23 cellular contexts compared by ENCODE assay signal in the genomic region with DNA sequence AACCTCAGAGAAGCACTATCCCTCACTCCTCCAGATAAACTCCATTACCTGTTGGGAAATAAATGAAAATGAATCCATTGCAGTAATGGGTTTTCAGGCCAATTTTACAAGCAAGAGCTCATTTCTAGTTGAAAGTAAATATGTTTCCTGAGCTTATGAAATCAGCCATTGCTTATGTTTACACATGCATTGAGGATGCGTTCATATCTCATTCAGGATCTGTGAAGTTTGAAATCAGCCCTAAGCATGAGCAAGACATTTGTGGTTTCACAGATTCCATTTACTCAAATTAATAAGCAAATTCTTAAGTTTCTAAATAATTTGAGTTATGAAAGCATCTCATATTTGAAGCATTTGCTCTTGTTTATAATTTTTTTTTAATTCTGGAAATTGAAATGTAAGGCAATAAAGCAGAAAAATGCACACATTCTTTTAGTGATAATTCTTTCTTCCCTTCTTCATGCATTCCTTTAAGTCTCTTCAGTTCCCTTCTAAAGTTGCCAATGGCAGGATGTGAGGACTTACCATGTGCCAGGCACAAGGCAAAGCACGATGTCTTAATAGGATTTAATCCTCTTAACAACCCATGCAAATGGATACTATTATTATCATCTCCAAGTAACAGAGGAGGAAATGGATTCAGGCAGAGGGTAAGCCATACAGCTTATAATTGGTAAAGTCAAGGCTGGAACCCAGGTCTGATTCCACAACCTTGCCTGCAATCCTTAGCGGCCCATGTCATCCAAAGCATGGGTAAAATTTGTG. TPM values are rescaled to one million over a fixed set of nuclear protein-coding genes. Genes with fewer than 3 reads are reported as not detected.
DNase-seq lines count a peak whose midpoint lies in the region; ATAC-seq, FAIRE-seq and TF ChIP-seq lines count a peak whose summit lies in the region.
"Had no signal": no experiment of that assay in that cellular context is flagged by ENCODE, and none has a peak within 500 bp of the region (broad histone marks: within the 10 kb centered on the region; RNA-seq: fewer than 3 reads in every experiment).

No MANE protein-coding gene starts in this region.

- peak; percentile 66 for DNase-seq in A673 (ENCODE audit: low spot score)
- DNase-seq in K562 (ENCODE audit: extremely low read depth in 1 of 4, low spot score in 3 of 4), result no peak
- peak; percentile 5 for DNase-seq in foreskin melanocyte
- DNase-seq in trophoblast cell, result peak; percentile 52 to 87
- no peak for DNase-seq in left ventricle myocardium inferior
- no peak for DNase-seq in MG63
- DNase-seq: ACHN; BE2C; C1 segment of cervical spinal cord; CD4-positive, CD25-positive, alpha-beta regulatory T cell; CD8-positive, alpha-beta memory T cell; COR-L47; DND-41; EL; HCEC 1CT; IMR-90; KBM-7 had no signal

- no peaks in the 10 kb centered on the region for H4K20me1 ChIP-seq in K562 (replicated peaks; ENCODE audit: control insufficient read depth, insufficient read depth, low read length)

- H3K9ac ChIP-seq in K562 (ENCODE audit: insufficient read depth in 1 of 2, low read depth in 2 of 2, low read length in 2 of 2) (no peak overlapping the region), trophoblast cell (ENCODE audit: low read length) (no peak overlapping the region)

- peak; percentile 19 for FAIRE-seq in K562 (lab: Jason Lieb, UNC)
- FAIRE-seq: D721Med, GM12878 had no signal

- no peaks in the 10 kb centered on the region for H3K9me1 ChIP-seq in K562 (ENCODE audit: control insufficient read depth, insufficient read depth, low read length)

- no peak overlapping the region for H2AK5ac ChIP-seq in trophoblast cell (ENCODE audit: low read length)

- H4K91ac ChIP-seq in trophoblast cell (ENCODE audit: low read depth, low read length), result no peak overlapping the region

- intact Hi-C loops in A673 (cut with micrococcal nuclease; ENCODE audit: unreplicated experiment) (no loop called here), K562 (cut with micrococcal nuclease) (no loop called here), left ventricle myocardium inferior (cut with micrococcal nuclease) (no loop called here)

- no peak for TF ChIP-seq POLR2A in K562 (conservative IDR thresholded peaks at IDR 0.05)

- H3K79me1 ChIP-seq in trophoblast cell (ENCODE audit: low read length), result no peaks in the 10 kb centered on the region

- no peak overlapping the region for H2BK5ac ChIP-seq in trophoblast cell (ENCODE audit: low read depth, low read length, poor library complexity)

- H3K14ac ChIP-seq in trophoblast cell (ENCODE audit: low read length), result no peak overlapping the region

- H3K79me2 ChIP-seq in K562 (ENCODE audit: control insufficient read depth, insufficient read depth, low read length) (no peaks in the 10 kb centered on the region), trophoblast cell (ENCODE audit: control insufficient read depth, insufficient read depth, low read length, poor library complexity) (no peaks in the 10 kb centered on the region)

- 0% methylated on average over 3 of the region's 3 CpGs for WGBS in K562 (ENCODE audit: insufficient coverage, low coverage, missing lambda C conversion rate)
- WGBS in trophoblast cell (ENCODE audit: extremely low coverage, insufficient coverage, insufficient read length), result no CpG with 5 or more reads among the region's 3 CpGs

- no peak overlapping the region for H3K4ac ChIP-seq in trophoblast cell (ENCODE audit: low read depth, low read length)

- CTCF ChIA-PET in A673 (lab: Charles Lee), result no interaction called here
- CTCF ChIA-PET in K562 (lab: Yijun Ruan, JAX; ENCODE audit: low intra/inter-chr PET ratio), result no interaction called here

- H3K36me3 ChIP-seq in A673 (ENCODE audit: insufficient read depth, low read length, poor library complexity, severe bottlenecking) (no peaks in the 10 kb centered on the region), K562 (ENCODE audit: control insufficient read depth, insufficient read depth, low read length) (no peaks in the 10 kb centered on the region), trophoblast cell (ENCODE audit: control insufficient read depth in 1 of 2, insufficient read depth in 2 of 2, low read length in 2 of 2) (no peaks in the 10 kb centered on the region), left ventricle myocardium inferior (no peaks in the 10 kb centered on the region), MG63 (no peaks in the 10 kb centered on the region)
- H3K36me3 ChIP-seq: BE2C had no signal

- no peak overlapping the region for H3K23ac ChIP-seq in trophoblast cell (ENCODE audit: low read length)

- H2BK120ac ChIP-seq in trophoblast cell (ENCODE audit: insufficient read depth, low read length, poor library complexity), result no peak overlapping the region

- in situ Hi-C loops in K562 (cut with MboI), result no loop called here

- no peaks in the 10 kb centered on the region for H3K9me3 ChIP-seq in A673 (ENCODE audit: low read depth, low read length, poor library complexity, severe bottlenecking)
- no peaks in the 10 kb centered on the region for H3K9me3 ChIP-seq in K562 (replicated peaks; ENCODE audit: control insufficient read depth, insufficient read depth, low read depth, low read length)
- H3K9me3 ChIP-seq in trophoblast cell (ENCODE audit: insufficient read depth, low read depth, low read length), result no peaks in the 10 kb centered on the region
- no peaks in the 10 kb centered on the region for H3K9me3 ChIP-seq in left ventricle myocardium inferior (replicated peaks)
- H3K9me3 ChIP-seq in MG63, result no peaks in the 10 kb centered on the region
- H3K9me3 ChIP-seq: BE2C had no signal

- H3K4me2 ChIP-seq in K562 (ENCODE audit: insufficient read depth, low read length), result no peak overlapping the region
- H3K4me2 ChIP-seq in trophoblast cell (ENCODE audit: low read length), result no peak overlapping the region

- no peak overlapping the region for H2AFZ ChIP-seq in K562 (ENCODE audit: low read depth, low read length)
- no peak overlapping the region for H2AFZ ChIP-seq in trophoblast cell (ENCODE audit: insufficient read depth, low read length, poor library complexity)

- peaks cover 4% of the 10 kb centered on the region for H3K4me1 ChIP-seq in A673 (ENCODE audit: insufficient read depth, low read length, poor library complexity, severe bottlenecking)
- no peaks in the 10 kb centered on the region for H3K4me1 ChIP-seq in K562 (replicated peaks in 1 of 2; ENCODE audit: control insufficient read depth in 2 of 2, insufficient read depth in 2 of 2, low read length in 2 of 2)
- peaks cover 0 to 2% of the 10 kb centered on the region in 2 experiments for H3K4me1 ChIP-seq in trophoblast cell (ENCODE audit: control insufficient read depth in 1 of 2, insufficient read depth in 2 of 2, low read length in 2 of 2)
- no peaks in the 10 kb centered on the region for H3K4me1 ChIP-seq in left ventricle myocardium inferior
- H3K4me1 ChIP-seq: BE2C had no signal

- no peak overlapping the region for H4K12ac ChIP-seq in trophoblast cell (ENCODE audit: low read depth, low read length)

- no peak overlapping the region for H3K4me3 ChIP-seq in A673 (ENCODE audit: low read depth, low read length, poor library complexity, severe bottlenecking)
- no peak overlapping the region for H3K4me3 ChIP-seq in K562
- no peak overlapping the region for H3K4me3 ChIP-seq in trophoblast cell (ENCODE audit: low read depth, low read length)
- no peak overlapping the region for H3K4me3 ChIP-seq in left ventricle myocardium inferior
- no peak overlapping the region for H3K4me3 ChIP-seq in MG63
- H3K4me3 ChIP-seq: GM12878 had no signal

- TF ChIP-seq EP300 in K562 (IDR thresholded peaks at IDR 0.05; ENCODE audit: low read length), result no peak

- no peak for TF ChIP-seq RAD21 in K562 (CRISPR knock-in tag; conservative IDR thresholded peaks at IDR 0.05 in 1 of 2, IDR thresholded peaks at IDR 0.05 in 1 of 2)

- BruUV-seq in A673 (replicated peaks; lab: Mats Ljungman, UMichigan) (no TSS peak), K562 (replicated peaks; lab: Mats Ljungman, UMichigan) (no TSS peak)

- no peak overlapping the region for H4K8ac ChIP-seq in trophoblast cell (ENCODE audit: low read depth, low read length)

- no peak overlapping the region for H2BK12ac ChIP-seq in trophoblast cell (ENCODE audit: low read length)

- no peaks in the 10 kb centered on the region for H3K27me3 ChIP-seq in A673 (replicated peaks; ENCODE audit: insufficient read depth, low read depth, low read length, poor library complexity)
- no peaks in the 10 kb centered on the region for H3K27me3 ChIP-seq in K562 (ENCODE audit: control insufficient read depth in 2 of 2, insufficient read depth in 2 of 2, low read length in 2 of 2)
- H3K27me3 ChIP-seq in trophoblast cell (ENCODE audit: insufficient read depth, low read length), result no peaks in the 10 kb centered on the region
- H3K27me3 ChIP-seq in left ventricle myocardium inferior (ENCODE audit: low read depth), result no peaks in the 10 kb centered on the region
- no peaks in the 10 kb centered on the region for H3K27me3 ChIP-seq in MG63

- H3K18ac ChIP-seq in trophoblast cell (ENCODE audit: low read length), result no peak overlapping the region

- TF ChIP-seq CTCF in A673 (conservative IDR thresholded peaks at IDR 0.05; ENCODE audit: low read depth, low read length), result no peak
- TF ChIP-seq CTCF in K562 (IDR thresholded peaks at IDR 0.05 in 2 of 3, conservative IDR thresholded peaks at IDR 0.05 in 1 of 3; ENCODE audit: insufficient read depth in 2 of 3, low read depth in 1 of 3, low read length in 3 of 3), result no peak
- TF ChIP-seq CTCF in left ventricle myocardium inferior (IDR thresholded peaks at IDR 0.05; ENCODE audit: borderline replicate concordance), result no peak

- POLR2A ChIA-PET in A673 (lab: Charles Lee; ENCODE audit: low non-redundant PET), result no interaction called here
- POLR2A ChIA-PET in K562 (lab: Yijun Ruan, JAX), result no interaction called here

- H3K27ac ChIP-seq in A673 (ENCODE audit: low read depth, low read length, poor library complexity, severe bottlenecking) (no peak overlapping the region), K562 (ENCODE audit: extremely low read depth, low read depth, low read length) (no peak overlapping the region), trophoblast cell (ENCODE audit: low read depth, low read length) (no peak overlapping the region), left ventricle myocardium inferior (replicated peaks) (no peak overlapping the region)
- H3K27ac ChIP-seq: HL-60 had no signal

- ATAC-seq in K562 (no peak), HG03196 (IDR thresholded peaks at IDR 0.05; ENCODE audit: unreplicated experiment) (no peak)
- ATAC-seq: GM12878 had no signal

RNA-seq across cellular contexts. Expression of a gene that starts 35.0 kb away (rescaled TPM):
- 21.8 and 26.3 TPM in 2 replicates for total RNA-seq in A673 (2021)
- total RNA-seq in K562 (2011; cell fraction: chromatin; rRNA removed; ENCODE audit: low replicate concordance), result not detected in 2 replicates
- not detected in 2 replicates for total RNA-seq in K562 (2011; cell fraction: nucleolus; rRNA removed)
- total RNA-seq in K562 (2011; cell fraction: nucleoplasm; rRNA removed), result not detected in 2 replicates
- 0.05 TPM in 1 of 2 replicates, not detected in the other for total RNA-seq in K562 (2014; rRNA removed)
- total RNA-seq in K562 (2014; rRNA removed; fragmentation: Illumina TruSeq; extraction: Trizol), result not detected in 2 replicates
- 0.11 TPM in 1 of 2 replicates, not detected in the other for total RNA-seq in K562 (2015; rRNA removed; fragmentation: Illumina TruSeq; extraction: Trizol)
- 0.09 TPM in 1 of 2 replicates, not detected in the other for total RNA-seq in K562 (2021)
- polyA plus RNA-seq in K562 (2011; rRNA removed), result not detected in 2 replicates
- 0.01 TPM in 1 of 2 replicates, not detected in the other for polyA plus RNA-seq in K562 (2011; cell fraction: cytosol; rRNA removed)
- not detected in 2 replicates for polyA plus RNA-seq in K562 (2011; cell fraction: nucleus; rRNA removed)
- polyA plus RNA-seq in K562 (2012), result not detected in 2 replicates
- polyA plus RNA-seq in K562 (2014; fragmentation: Illumina TruSeq; extraction: Trizol), result not detected in 2 replicates
- polyA plus RNA-seq in K562 (2014; fragmentation: Nextera tagmentation; extraction: Ambion mirVana), result not detected
- not detected in 2 replicates for polyA plus RNA-seq in K562 (2014; rRNA removed)
- 0.04 TPM in 1 of 2 replicates, not detected in the other for polyA minus RNA-seq in K562 (2011; rRNA and poly(A)+ RNA removed)
- polyA minus RNA-seq in K562 (2011; cell fraction: cytosol; rRNA and poly(A)+ RNA removed), result not detected in 2 replicates
- polyA minus RNA-seq in K562 (2011; cell fraction: nucleus; rRNA and poly(A)+ RNA removed), result not detected in 2 replicates
- 26.9 and 27.7 TPM in 2 replicates for polyA plus RNA-seq in trophoblast cell (2013)
- total RNA-seq in left ventricle myocardium inferior, result 1.2 TPM
- total RNA-seq in MG63 (2014; rRNA removed; shearing (Covaris generic); ENCODE audit: low replicate concordance), result 0.12 and 0.16 TPM in 2 replicates
- total RNA-seq: A172; CD4-positive, CD25-positive, alpha-beta regulatory T cell; CD8-positive, alpha-beta memory T cell; G401; GM12878 had no signal
- polyA plus RNA-seq: CD4-positive, CD25-positive, alpha-beta regulatory T cell; CD8-positive, alpha-beta memory T cell had no signal

Comparison
In these comparisons a context has a peak if more than half of its experiments do, and no peak if none do; other contexts are left out.
1. DNase-seq: peak in A673 (single experiment), foreskin melanocyte (single experiment) and trophoblast cell (2 of 2); none in K562 (0 of 4), left ventricle myocardium inferior (single experiment) and MG63 (single experiment).
2. RNA of a gene that starts 35.0 kb away (total RNA-seq): 21.8 to 26.3 TPM in A673; 1.2 TPM in left ventricle myocardium inferior (single experiment), 0.12 to 0.16 TPM in MG63 and 0.05 to 0.11 TPM in K562; every median in the first group is over 10 times any median in the second.